Comparison of ENCODE assay signal across 8 cellular contexts in the genomic region with DNA sequence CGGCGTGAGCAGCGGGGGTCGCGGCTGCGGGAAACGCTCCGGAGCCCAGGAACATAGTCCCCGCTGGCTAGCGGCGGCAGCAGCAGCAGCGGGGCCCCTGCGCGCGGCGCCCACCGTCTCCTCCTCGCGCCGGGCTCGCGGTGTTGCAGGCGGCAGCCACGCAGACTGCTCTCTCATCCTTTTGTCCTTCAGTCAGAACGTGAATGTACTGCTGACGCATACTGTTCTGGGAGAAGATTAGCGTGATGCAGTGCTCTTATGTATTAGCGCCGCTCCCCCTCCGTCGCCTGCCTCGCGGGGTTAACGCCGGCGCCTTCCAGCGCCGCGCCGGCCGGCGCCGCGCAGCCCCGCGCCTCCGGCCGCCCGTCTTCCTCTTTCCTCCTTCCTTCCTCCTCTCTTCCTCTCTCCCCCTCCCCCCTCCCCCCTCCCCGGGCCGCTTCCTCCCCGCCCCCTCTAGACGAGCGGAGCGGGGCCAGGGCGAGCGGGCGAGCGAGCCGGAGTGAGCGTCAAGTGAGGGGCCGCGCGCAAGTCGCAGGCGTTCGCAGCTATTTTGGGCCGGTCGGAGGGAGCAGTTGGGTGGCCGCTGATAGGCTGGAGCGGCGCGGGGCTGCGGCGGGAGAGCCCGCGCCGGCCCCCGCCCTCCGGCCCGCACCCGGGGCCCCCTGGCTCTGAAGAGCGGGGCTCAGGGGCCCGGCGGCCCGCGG. TPM values are rescaled to one million over a fixed set of nuclear protein-coding genes. Genes with fewer than 3 reads are reported as not detected.
DNase-seq lines count a peak whose midpoint lies in the region; TF ChIP-seq lines count a peak whose summit lies in the region.

No MANE protein-coding gene starts in this region.

- H3K27ac Mint-ChIP-seq in mesothelial cell of epicardium, result peak overlapping the region; percentile 53

- DNase-seq in GM04503 (ENCODE audit: low read depth) (peak; percentile 52), H7 (peak; percentile 90), NCI-H1930 (lab: John Stamatoyannopoulos, UW) (peak; percentile 37 to 55), mesothelial cell of epicardium (ENCODE audit: low spot score in 2 of 2, unreplicated experiment in 2 of 2) (peak in 1 of 2 experiments; percentile 61), NCI-H1048 (lab: John Stamatoyannopoulos, UW) (no peak)
- DNase-seq in activated CD8-positive, alpha-beta memory T cell treated with anti-CD3 and anti-CD28 coated beads for 1 hour (ENCODE audit: extremely low read depth in 1 of 2, low read depth in 1 of 2), result peak; percentile 9 to 10
- peak; percentile 31 to 32 for DNase-seq in stimulated activated CD8-positive, alpha-beta memory T cell treated with anti-CD3 and anti-CD28 coated beads, Interleukin-2, amount 100 ng/mL, for 48 hours (ENCODE audit: low read depth in 2 of 2)

- peaks cover 18% of the 10 kb centered on the region for H3K27me3 ChIP-seq in H7 (ENCODE audit: control insufficient read depth, insufficient read depth, low read length)
- no peaks in the 10 kb centered on the region for H3K27me3 ChIP-seq in endocrine pancreas (ENCODE audit: control insufficient read depth, insufficient read depth, low read length)

- H3K27me3 Mint-ChIP-seq in mesothelial cell of epicardium (ENCODE audit: low read depth), result peaks cover 45% of the 10 kb centered on the region

- peak overlapping the region; percentile 74 for H3K4me3 Mint-ChIP-seq in mesothelial cell of epicardium

- H3K36me3 Mint-ChIP-seq in mesothelial cell of epicardium, result peaks cover 8% of the 10 kb centered on the region

- H3K36me3 ChIP-seq in H7 (replicated peaks; ENCODE audit: control insufficient read depth, insufficient read depth, low read length), result no peaks in the 10 kb centered on the region
- no peaks in the 10 kb centered on the region for H3K36me3 ChIP-seq in endocrine pancreas (ENCODE audit: control insufficient read depth, insufficient read depth, low read length)

- H3K9me3 ChIP-seq in endocrine pancreas (ENCODE audit: control insufficient read depth, low read length), result no peaks in the 10 kb centered on the region

- H3K4me3 ChIP-seq in H7 (ENCODE audit: insufficient read depth, low read depth, low read length) (peak overlapping the region; percentile 57), endocrine pancreas (ENCODE audit: control insufficient read depth, insufficient read depth, low read length) (no peak overlapping the region)

- no peaks in the 10 kb centered on the region for H3K9me3 Mint-ChIP-seq in mesothelial cell of epicardium

- peak overlapping the region; percentile 43 for H3K9ac ChIP-seq in endocrine pancreas (ENCODE audit: control insufficient read depth, insufficient read depth, low read length)

- peaks cover 19% of the 10 kb centered on the region for H3K4me1 Mint-ChIP-seq in mesothelial cell of epicardium

- TF ChIP-seq CTCF in mesothelial cell of epicardium (IDR thresholded peaks at IDR 0.05; ENCODE audit: unreplicated experiment), result no peak

- no peaks in the 10 kb centered on the region for H3K4me1 ChIP-seq in endocrine pancreas (ENCODE audit: control insufficient read depth, insufficient read depth, low read length)

RNA-seq across cellular contexts. Expression of a gene that starts 0.8 kb away (rescaled TPM):
- total RNA-seq in H7 (2014; rRNA removed; shearing (Covaris generic)), result 5.8 and 5.9 TPM in 2 replicates
- total RNA-seq in mesothelial cell of epicardium, result 2.3 to 3.2 TPM (median 2.9 TPM) in 3 replicates
